8 cellular contexts compared by ENCODE assay signal in the genomic region with DNA sequence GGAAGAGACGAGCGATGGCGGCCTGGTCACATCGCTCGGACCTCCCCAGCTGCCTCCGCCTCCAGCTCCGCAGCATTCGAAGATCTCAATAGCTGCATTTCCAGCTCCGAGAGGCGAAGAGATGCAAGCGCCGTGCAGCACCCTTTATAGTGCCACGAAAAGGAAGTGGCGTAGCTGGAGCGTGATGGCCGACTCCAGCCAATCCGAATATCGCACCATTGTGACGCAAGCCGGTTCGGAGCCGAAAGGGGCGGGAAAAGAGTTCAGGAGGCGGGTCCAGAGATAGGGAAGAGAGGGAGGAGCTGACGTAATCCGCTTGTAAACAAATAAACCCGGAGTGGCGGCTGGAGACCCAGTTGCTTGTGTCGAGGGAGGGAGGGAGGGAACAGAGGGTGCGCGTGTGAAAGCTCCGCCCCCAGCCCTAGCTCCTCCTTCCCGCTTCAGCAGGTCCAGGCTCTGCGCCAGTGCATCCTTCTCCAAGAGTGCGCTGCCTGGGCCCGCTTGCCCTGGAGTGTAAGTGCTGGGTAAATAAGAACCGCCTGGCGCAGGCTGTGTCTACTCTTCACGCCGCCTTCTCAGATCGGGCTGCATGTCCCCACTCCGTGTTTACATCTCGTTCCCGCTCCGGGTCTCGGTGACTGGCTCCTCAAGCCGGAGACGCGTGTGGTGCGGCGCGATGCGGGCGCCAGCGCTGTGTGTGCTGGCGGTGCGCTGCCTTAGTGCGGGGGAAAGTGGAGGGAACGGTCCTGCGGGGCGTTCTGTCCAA. TPM values are rescaled to one million over a fixed set of nuclear protein-coding genes. Genes with fewer than 3 reads are reported as not detected.
A peak's percentile ranks its signal among the peaks of the same experiment; 100 is the strongest.
DNase-seq lines count a peak whose midpoint lies in the region; ATAC-seq, FAIRE-seq and TF ChIP-seq lines count a peak whose summit lies in the region.

A gene with protein sequence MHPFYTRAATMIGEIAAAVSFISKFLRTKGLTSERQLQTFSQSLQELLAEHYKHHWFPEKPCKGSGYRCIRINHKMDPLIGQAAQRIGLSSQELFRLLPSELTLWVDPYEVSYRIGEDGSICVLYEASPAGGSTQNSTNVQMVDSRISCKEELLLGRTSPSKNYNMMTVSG (minus strand): TSS at position 116 of the 766 bp plus-strand sequence. CDS start 311 bp downstream, outside the sequence.

- intact Hi-C loops in Right ventricle myocardium superior (cut with DNase I), result loop anchor here (5.0 to 10.0 kb wide), 3 partner anchors 96 to 761 kb away; no protein-coding TSS in a partner anchor
- intact Hi-C loops in pancreas (cut with DNase I), result no loop called here
- intact Hi-C loops in tibial artery (cut with DNase I; ENCODE audit: low total_unique reads), result loop anchor here (5.0 to 10.0 kb wide), 4 partner anchors 96 to 541 kb away; no protein-coding TSS in a partner anchor

- H3K27me3 ChIP-seq in adipocyte (replicated peaks; ENCODE audit: control insufficient read depth, insufficient read depth, low read length), result no peaks in the 10 kb centered on the region
- H3K27me3 ChIP-seq in pancreas, result no peaks in the 10 kb centered on the region
- no peaks in the 10 kb centered on the region for H3K27me3 ChIP-seq in tibial artery

- peak; percentile 98 for DNase-seq in NCI-H1436 (lab: John Stamatoyannopoulos, UW)
- peak; percentile 99 for DNase-seq in T follicular helper cell (ENCODE audit: low read depth)
- peak; percentile 100 for DNase-seq in adipocyte (ENCODE audit: low read depth)
- peak; percentile 98 for DNase-seq in Right ventricle myocardium superior
- DNase-seq in pancreas, result peak; percentile 94 to 100 (median 99)
- DNase-seq in tibial artery, result peak; percentile 98 to 100

- peak within 1 kb of the TSS; percentile 95 to 100 (median 99) for H3K27ac ChIP-seq in pancreas
- H3K27ac ChIP-seq in tibial artery, result peak within 1 kb of the TSS; percentile 97 to 100

- ATAC-seq in HG02798 (IDR thresholded peaks at IDR 0.05; ENCODE audit: poor library complexity, unreplicated experiment), result peak; percentile 77
- peak; percentile 90 for ATAC-seq in Right ventricle myocardium superior (ENCODE audit: poor library complexity)
- peak; percentile 77 to 86 (median 82) for ATAC-seq in pancreas

- TF ChIP-seq CTCF in GM12875 (IDR thresholded peaks at IDR 0.05; ENCODE audit: borderline replicate concordance, insufficient read depth, low read depth, low read length) (no peak), pancreas (IDR thresholded peaks at IDR 0.05) (no peak), tibial artery (IDR thresholded peaks at IDR 0.05) (peak in 1 of 2 experiments; percentile 18)

- H3K36me3 ChIP-seq in adipocyte (ENCODE audit: control insufficient read depth, insufficient read depth, low read length, severe bottlenecking) (peaks cover 30% of the 10 kb centered on the region), pancreas (peaks cover 0 to 21% (median 7%) of the 10 kb centered on the region in 3 donors), tibial artery (peaks cover 10 to 33% (median 15%) of the 10 kb centered on the region in 3 donors)

- no peaks in the 10 kb centered on the region for H3K9me3 ChIP-seq in adipocyte (ENCODE audit: control insufficient read depth, low read length)
- no peaks in the 10 kb centered on the region for H3K9me3 ChIP-seq in pancreas
- H3K9me3 ChIP-seq in tibial artery, result no peaks in the 10 kb centered on the region

- H3K4me1 ChIP-seq in adipocyte (ENCODE audit: control insufficient read depth, insufficient read depth, low read length) (peaks cover 8% of the 10 kb centered on the region), pancreas (no peaks in the 10 kb centered on the region), tibial artery (peaks cover 0 to 18% (median 0%) of the 10 kb centered on the region in 4 donors)

- peak; percentile 86 for FAIRE-seq in pancreas (lab: Jason Lieb, UNC)

- H3K9ac ChIP-seq in adipocyte (ENCODE audit: low read length), result peak within 1 kb of the TSS; percentile 95

- WGBS in pancreas, 2 donors, result 0% methylated on average over 60 to 61 of the region's 61 CpGs

- H3K4me3 ChIP-seq in GM12875 (ENCODE audit: low read depth, low read length) (peak within 1 kb of the TSS; percentile 98), adipocyte (ENCODE audit: low read length) (peak within 1 kb of the TSS; percentile 96), pancreas (peak within 1 kb of the TSS; percentile 51 to 100 (median 94)), tibial artery (peak within 1 kb of the TSS; percentile 94 to 97)

RNA-seq across cellular contexts. Expression of the gene that starts here (rescaled TPM):
- 74.1 TPM for total RNA-seq in Right ventricle myocardium superior
- 100 to 1,000 TPM; 103 to 183 (median 138) TPM for total RNA-seq in pancreas
- polyA plus RNA-seq in pancreas, result 10 to 100 TPM; 29.0 to 48.3 TPM

Comparison
In these comparisons a context has a peak if more than half of its experiments do, and no peak if none do; other contexts are left out.
1. Peak in every context shown above with its lines: DNase-seq, ATAC-seq, H3K4me3 ChIP-seq and H3K27ac ChIP-seq.
2. intact Hi-C loops: an anchor here in Right ventricle myocardium superior (5.0 to 10.0 kb wide) and tibial artery (5.0 to 10.0 kb wide); none called in pancreas.